ENCODE assay signal across 18 cellular contexts in genomic region chr14:60684203-60684602, GRCh38. TPM values are rescaled to one million over a fixed set of nuclear protein-coding genes. Genes with fewer than 3 reads are reported as not detected.
A peak's percentile ranks its signal among the peaks of the same experiment; 100 is the strongest.
DNase-seq lines count a peak whose midpoint lies in the region; ATAC-seq, FAIRE-seq and TF ChIP-seq lines count a peak whose summit lies in the region.
"Had no signal": no experiment of that assay in that cellular context is flagged by ENCODE, and none has a peak within 500 bp of the region (broad histone marks: within the 10 kb centered on the region; RNA-seq: fewer than 3 reads in every experiment).

No MANE protein-coding gene starts in this region.

- no peaks in the 10 kb centered on the region for H3K27me3 Mint-ChIP-seq in chondrocyte (ENCODE audit: low read depth)

- FAIRE-seq in HTR-8/SVneo (lab: Jason Lieb, UNC) = peak; percentile 95
- FAIRE-seq: A204.1, RCC 7860 had no signal

- no peak for ATAC-seq in HG03342 (IDR thresholded peaks at IDR 0.05; ENCODE audit: unreplicated experiment)
- ATAC-seq: CD8-positive, alpha-beta T cell; SK-N-SH treated with all-trans-retinoic acid at 6 μM for 48 hours had no signal

- H3K27ac Mint-ChIP-seq in chondrocyte (ENCODE audit: unreplicated experiment) = peak overlapping the region; percentile 45
- H3K27ac Mint-ChIP-seq: CD8-positive, alpha-beta T cell had no signal

- no peaks in the 10 kb centered on the region for H3K36me3 Mint-ChIP-seq in chondrocyte (ENCODE audit: low read depth)
- H3K36me3 Mint-ChIP-seq: CD8-positive, alpha-beta T cell had no signal

- DNase-seq in AG20443 (ENCODE audit: low spot score) (peak; percentile 16), HTR-8/SVneo (ENCODE audit: insufficient read length, low spot score) (no peak), chondrocyte (ENCODE audit: low spot score) (no peak), islet precursor cell (peak; percentile 86), T-helper 1 cell (no peak), GM03348 (ENCODE audit: low spot score) (no peak), NCI-H146 (lab: John Stamatoyannopoulos, UW) (no peak)
- DNase-seq: CD8-positive, alpha-beta T cell; NCI-H1092 treated with DMSO at 0.1 percent for 48 hours; NCI-H1694; NCI-H2081 treated with DMSO at 0.1 percent for 48 hours; NCI-H446 treated with DMSO at 0.1 percent for 48 hours; NCI-H69; SHP77 had no signal

- peaks cover 4% of the 10 kb centered on the region for H3K4me1 Mint-ChIP-seq in chondrocyte (ENCODE audit: low read depth)

- TF ChIP-seq CTCF in chondrocyte (IDR thresholded peaks at IDR 0.05) = no peak

- no peak overlapping the region for H3K4me3 Mint-ChIP-seq in chondrocyte (ENCODE audit: unreplicated experiment)
- H3K4me3 Mint-ChIP-seq: CD8-positive, alpha-beta T cell had no signal

- peaks cover 5% of the 10 kb centered on the region for H3K9me3 Mint-ChIP-seq in chondrocyte (ENCODE audit: low read depth)

RNA-seq across cellular contexts. Expression of gene SIX1, which starts 34.9 kb away (rescaled TPM):
- total RNA-seq in chondrocyte = 92.0 to 204 TPM (median 94.6 TPM) in 3 replicates
- total RNA-seq: CD8-positive, alpha-beta T cell had no signal

RNA-seq across cellular contexts. Expression of gene SIX4, which starts 39.9 kb away (rescaled TPM):
- total RNA-seq in chondrocyte = 26.0 to 44.9 TPM (median 26.2 TPM) in 3 replicates
- total RNA-seq: CD8-positive, alpha-beta T cell had no signal

RNA-seq across cellular contexts. Expression of gene MNAT1, which starts 50.4 kb away (rescaled TPM):
- 42.4 to 71.1 TPM (median 42.7 TPM) in 3 replicates for total RNA-seq in chondrocyte

Comparison
In these comparisons a context has a peak if more than half of its experiments do, and no peak if none do; other contexts are left out.
1. DNase-seq: peak in AG20443 (single experiment) and islet precursor cell (single experiment); none in HTR-8/SVneo (single experiment), chondrocyte (single experiment), T-helper 1 cell (0 of 5), GM03348 (single experiment) and NCI-H146 (single experiment).